22 cellular contexts compared by ENCODE assay signal in genomic region chr4:174037631-174038030, GRCh38.
DNase-seq lines count a peak whose midpoint lies in the region; ATAC-seq and TF ChIP-seq lines count a peak whose summit lies in the region.
"Had no signal": no experiment of that assay in that cellular context is flagged by ENCODE, and none has a peak within 500 bp of the region (broad histone marks: within the 10 kb centered on the region; RNA-seq: fewer than 3 reads in every experiment).

No MANE protein-coding gene starts in this region.

- H3K4me3 Mint-ChIP-seq in HFFc6, result no peak overlapping the region
- H3K4me3 Mint-ChIP-seq: CD4-positive, alpha-beta memory T cell had no signal

- H4K20me1 ChIP-seq in hepatocyte (ENCODE audit: insufficient read depth, poor library complexity, severe bottlenecking), result no peaks in the 10 kb centered on the region
- H4K20me1 ChIP-seq: BLaER1 had no signal

- ATAC-seq in HG03354 (IDR thresholded peaks at IDR 0.05; ENCODE audit: poor library complexity, severe bottlenecking, unreplicated experiment), result no peak

- DNase-seq in NCI-H748 (lab: John Stamatoyannopoulos, UW; ENCODE audit: unreplicated experiment) (peak; percentile 23), NCI-H748 treated with DMSO at 0.1 percent for 48 hours (lab: John Stamatoyannopoulos, UW) (no peak), NCI-H69 (lab: John Stamatoyannopoulos, UW) (peak; percentile 34), hepatocyte (ENCODE audit: low spot score) (no peak), spleen (no peak), HFFc6 (no peak), hypothalamus (lab: John Stamatoyannopoulos, UW) (no peak)
- DNase-seq: 8988T; Calu3; CD4-positive, alpha-beta memory T cell; GF-D8; KBM-7; MV-4-11; NCI-H1417 treated with DMSO at 0.1 percent for 48 hours; NCI-H1930; NCI-H526 treated with DMSO at 0.1 percent for 48 hours; NK-92 treated with Interleukin-12 subunit alpha and Interleukin-12 subunit beta, amount 100 ng/mL, for 24 hours; Peyer's patch had no signal

- H3K79me2 ChIP-seq in hepatocyte, result no peaks in the 10 kb centered on the region

- no peak for TF ChIP-seq POLR2A in spleen (IDR thresholded peaks at IDR 0.05)

- no peak overlapping the region for H2AFZ ChIP-seq in hepatocyte

- H3K9me2 ChIP-seq in hepatocyte (replicated peaks; ENCODE audit: insufficient read depth), result no peaks in the 10 kb centered on the region

- peak overlapping the region; percentile 8 for H3K4me2 ChIP-seq in hepatocyte
- H3K4me2 ChIP-seq: BLaER1 had no signal

- no peaks in the 10 kb centered on the region for H3K27me3 ChIP-seq in hepatocyte
- H3K27me3 ChIP-seq in spleen (replicated peaks in 1 of 7), result no peaks in the 10 kb centered on the region
- H3K27me3 ChIP-seq: BLaER1, Peyer's patch, SJSA1 had no signal

- H3K9me3 ChIP-seq in hepatocyte (ENCODE audit: low read depth) (no peaks in the 10 kb centered on the region), spleen (no peaks in the 10 kb centered on the region)
- H3K9me3 ChIP-seq: BLaER1, HAP-1, Peyer's patch, SJSA1 had no signal

- H3K4me1 ChIP-seq in hepatocyte (ENCODE audit: insufficient read depth) (peaks cover 5% of the 10 kb centered on the region), spleen (no peaks in the 10 kb centered on the region)
- H3K4me1 ChIP-seq: BLaER1, HAP-1, Peyer's patch, SJSA1 had no signal

- intact Hi-C loops in spleen (cut with DNase I; ENCODE audit: low total_unique reads), result no loop called here

- H3K27me3 Mint-ChIP-seq in HFFc6 (ENCODE audit: insufficient read depth), result no peaks in the 10 kb centered on the region
- H3K27me3 Mint-ChIP-seq: CD4-positive, alpha-beta memory T cell had no signal

- H3K36me3 Mint-ChIP-seq in HFFc6 (ENCODE audit: low read depth), result no peaks in the 10 kb centered on the region
- H3K36me3 Mint-ChIP-seq: CD4-positive, alpha-beta memory T cell had no signal

- peaks cover 4% of the 10 kb centered on the region for H3K9me3 Mint-ChIP-seq in HFFc6

- no peaks in the 10 kb centered on the region for H3K4me1 Mint-ChIP-seq in HFFc6 (ENCODE audit: low read depth)
- H3K4me1 Mint-ChIP-seq: CD4-positive, alpha-beta memory T cell had no signal

- TF ChIP-seq CTCF in hepatocyte (IDR thresholded peaks at IDR 0.05; ENCODE audit: poor library complexity), result no peak
- TF ChIP-seq CTCF in spleen (IDR thresholded peaks at IDR 0.05 in 8 of 11, conservative IDR thresholded peaks at IDR 0.05 in 3 of 11), result no peak
- TF ChIP-seq CTCF in HFFc6 (IDR thresholded peaks at IDR 0.05), result no peak

- H3K27ac ChIP-seq in hepatocyte (peak overlapping the region; percentile 5), spleen (no peak overlapping the region)
- H3K27ac ChIP-seq: BLaER1, Peyer's patch, SJSA1 had no signal

- H3K4me3 ChIP-seq in hepatocyte, result no peak overlapping the region
- H3K4me3 ChIP-seq in spleen, result no peak overlapping the region
- H3K4me3 ChIP-seq: BLaER1, HAP-1, Peyer's patch, SJSA1 had no signal

- no peak overlapping the region for H3K27ac Mint-ChIP-seq in HFFc6
- H3K27ac Mint-ChIP-seq: CD4-positive, alpha-beta memory T cell had no signal

- no peaks in the 10 kb centered on the region for H3K36me3 ChIP-seq in hepatocyte (replicated peaks; ENCODE audit: insufficient read depth, low read depth)
- H3K36me3 ChIP-seq in spleen, result no peaks in the 10 kb centered on the region
- H3K36me3 ChIP-seq: BLaER1, HAP-1, Peyer's patch, SJSA1 had no signal

- whole genome bisulfite sequencing in hepatocyte (ENCODE audit: low lambda C conversion rate, missing lambda C conversion rate), result 38% methylated on average over 3 of the region's 3 CpGs
- 77 to 88% (median 83%) methylated on average over 3 of the region's 3 CpGs for WGBS in spleen, 5 donors

Comparison
In these comparisons a context has a peak if more than half of its experiments do, and no peak if none do; other contexts are left out.
1. DNase-seq: peak in NCI-H748 (single experiment) and NCI-H69 (single experiment); none in NCI-H748 treated with DMSO at 0.1 percent for 48 hours (single experiment), hepatocyte (single experiment), spleen (single experiment), HFFc6 (single experiment) and hypothalamus (0 of 51).